Comparison of ENCODE assay signal across 14 cellular contexts in the genomic region with DNA sequence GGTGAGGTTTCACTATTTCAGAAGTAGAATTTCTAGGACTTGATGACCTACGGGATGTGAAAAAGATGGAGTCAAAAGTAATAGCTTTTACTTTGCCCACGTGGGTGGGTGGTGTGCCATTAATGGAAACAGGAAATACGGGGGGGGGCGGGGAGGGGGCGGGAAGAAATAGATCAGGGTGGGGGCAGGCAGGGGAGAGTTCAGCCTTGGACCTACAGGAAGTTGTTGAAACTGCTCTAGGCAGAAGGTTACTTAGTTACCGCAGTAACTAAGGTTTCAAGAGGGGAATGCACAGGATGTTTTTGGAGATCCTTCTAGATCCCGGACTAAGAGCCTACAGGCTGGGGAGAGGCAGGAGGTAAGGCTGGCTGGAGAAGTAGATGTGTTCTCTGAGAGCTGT. TPM values are rescaled to one million over a fixed set of nuclear protein-coding genes. Genes with fewer than 3 reads are reported as not detected.
A peak's percentile ranks its signal among the peaks of the same experiment; 100 is the strongest.
DNase-seq lines count a peak whose midpoint lies in the region; ATAC-seq lines count a peak whose summit lies in the region.
"Had no signal": no experiment of that assay in that cellular context is flagged by ENCODE, and none has a peak within 500 bp of the region (broad histone marks: within the 10 kb centered on the region; RNA-seq: fewer than 3 reads in every experiment).

No MANE protein-coding gene starts in this region.

- no peak for ATAC-seq in GM19463 (IDR thresholded peaks at IDR 0.05; ENCODE audit: unreplicated experiment)
- ATAC-seq: GM12878, pancreas had no signal

- peak overlapping the region; percentile 31 for H3K4me3 Mint-ChIP-seq in T-helper 1 cell treated with Interleukin-12 subunit alpha and Interleukin-12 subunit beta and Interleukin-4 antibody, amounts not matched to agents 30 μg/mL and 1 μg/mL, for 36 hours
- H3K4me3 Mint-ChIP-seq in immature natural killer cell = peak overlapping the region; percentile 49 to 78 (median 65)

- H3K4me1 Mint-ChIP-seq in T-helper 1 cell treated with Interleukin-12 subunit alpha and Interleukin-12 subunit beta and Interleukin-4 antibody, amounts not matched to agents 30 μg/mL and 1 μg/mL, for 36 hours (ENCODE audit: low read depth) = peaks cover 9% of the 10 kb centered on the region
- peaks cover 16 to 19% of the 10 kb centered on the region in 2 donors for H3K4me1 Mint-ChIP-seq in immature natural killer cell

- DNase-seq in stimulated activated CD4-positive, alpha-beta T cell treated with anti-CD3 and anti-CD28 coated beads, Interleukin-15, amount 100 ng/mL, for 24 hours = peak; percentile 10
- DNase-seq in stimulated activated CD4-positive, alpha-beta T cell treated with anti-CD3 and anti-CD28 coated beads, Interleukin-1b, Interleukin-23, amount 100 ng/mL, for 48 hours = no peak
- DNase-seq in immature natural killer cell (no peak), COLO668 (lab: John Stamatoyannopoulos, UW; ENCODE audit: unreplicated experiment) (no peak), retina (no peak), pons (ENCODE audit: low spot score) (no peak)
- DNase-seq: foreskin fibroblast, NCI-H2081 treated with DMSO at 0.1 percent for 48 hours, pancreas, SIG-M5, upper lobe of left lung had no signal

- H3K36me3 Mint-ChIP-seq in T-helper 1 cell treated with Interleukin-12 subunit alpha and Interleukin-12 subunit beta and Interleukin-4 antibody, amounts not matched to agents 30 μg/mL and 1 μg/mL, for 36 hours (ENCODE audit: low read depth) = no peaks in the 10 kb centered on the region
- H3K36me3 Mint-ChIP-seq in immature natural killer cell = no peaks in the 10 kb centered on the region

- peaks cover 16% of the 10 kb centered on the region for H3K27me3 Mint-ChIP-seq in T-helper 1 cell treated with Interleukin-12 subunit alpha and Interleukin-12 subunit beta and Interleukin-4 antibody, amounts not matched to agents 30 μg/mL and 1 μg/mL, for 36 hours (ENCODE audit: low read depth)
- H3K27me3 Mint-ChIP-seq in immature natural killer cell (ENCODE audit: low read depth in 3 of 3) = peaks cover 6 to 10% (median 7%) of the 10 kb centered on the region in 3 donors

- no peaks in the 10 kb centered on the region for H3K9me3 Mint-ChIP-seq in T-helper 1 cell treated with Interleukin-12 subunit alpha and Interleukin-12 subunit beta and Interleukin-4 antibody, amounts not matched to agents 30 μg/mL and 1 μg/mL, for 36 hours
- H3K9me3 Mint-ChIP-seq in immature natural killer cell = peaks cover 0 to 3% (median 0%) of the 10 kb centered on the region in 6 donors

- H3K27ac Mint-ChIP-seq in T-helper 1 cell treated with Interleukin-12 subunit alpha and Interleukin-12 subunit beta and Interleukin-4 antibody, amounts not matched to agents 30 μg/mL and 1 μg/mL, for 36 hours = peak overlapping the region; percentile 46
- peak overlapping the region in 2 of 6 donors; percentile 13 to 68 for H3K27ac Mint-ChIP-seq in immature natural killer cell

RNA-seq across cellular contexts. Expression of gene FHL1, which starts 3.6 kb away (rescaled TPM):
- 10 to 100 TPM; 11.1 to 24.0 (median 17.6) TPM for polyA plus RNA-seq in immature natural killer cell
